Comparison of ENCODE assay signal across 15 cellular contexts in the genomic region with DNA sequence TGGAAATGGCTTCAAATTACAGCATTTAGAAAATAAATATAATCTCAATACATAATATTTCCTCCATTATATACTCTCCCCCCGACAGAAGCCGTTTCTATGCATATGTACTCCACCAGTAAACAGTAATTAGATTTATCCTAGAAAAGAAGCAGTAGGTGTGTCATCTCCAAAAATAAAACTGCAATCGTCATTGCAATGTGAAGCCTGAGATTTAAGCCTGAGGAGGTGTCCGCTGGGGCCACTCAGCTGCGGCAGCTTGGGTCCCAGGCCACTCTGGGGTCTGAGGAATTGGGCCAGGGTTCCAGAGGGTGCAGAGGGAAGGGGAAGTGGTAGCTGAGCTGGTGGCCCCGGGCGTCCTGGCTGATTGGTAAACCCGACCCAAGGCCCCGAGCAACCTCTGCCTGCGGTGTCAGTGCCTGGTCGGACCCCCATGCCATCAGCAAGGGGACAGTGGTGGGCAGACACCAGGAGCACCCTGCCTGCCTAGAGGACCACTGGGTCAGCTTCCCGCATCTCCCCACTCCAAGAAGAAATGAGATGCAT. TPM values are rescaled to one million over a fixed set of nuclear protein-coding genes. Genes with fewer than 3 reads are reported as not detected.
A peak's percentile ranks its signal among the peaks of the same experiment; 100 is the strongest.
DNase-seq lines count a peak whose midpoint lies in the region; ATAC-seq, FAIRE-seq and TF ChIP-seq lines count a peak whose summit lies in the region.
"Had no signal": no experiment of that assay in that cellular context is flagged by ENCODE, and none has a peak within 500 bp of the region (broad histone marks: within the 10 kb centered on the region; RNA-seq: fewer than 3 reads in every experiment).

No MANE protein-coding gene starts in this region.

- no peak overlapping the region for H3K4ac ChIP-seq in H1 (replicated peaks; ENCODE audit: insufficient read length, low read depth, low read length)

- no peak overlapping the region for H2BK5ac ChIP-seq in H1 (ENCODE audit: low read depth, low read length)

- H3K27me3 ChIP-seq in NT2/D1 (ENCODE audit: insufficient read depth, insufficient read length) (peaks cover 6% of the 10 kb centered on the region), H1 (replicated peaks in 1 of 4; ENCODE audit: control insufficient read depth in 3 of 4, extremely low read depth in 1 of 4, insufficient read depth in 3 of 4, low read length in 3 of 4) (no peaks in the 10 kb centered on the region), skeletal muscle tissue (ENCODE audit: control insufficient read depth in 3 of 3, insufficient read depth in 3 of 3, low read length in 3 of 3) (no peaks in the 10 kb centered on the region)
- H3K27me3 ChIP-seq: BLaER1 treated with 17β-estradiol and CSF1 and Interleukin-3, amounts not matched to agents 10 nM and 100 nM; Peyer's patch had no signal

- H3K56ac ChIP-seq in H1 (replicated peaks; ENCODE audit: insufficient read length, low read depth, low read length): no peak overlapping the region

- no peak overlapping the region for H4K8ac ChIP-seq in H1 (ENCODE audit: extremely low read depth, insufficient read depth, low read length)

- H3K23me2 ChIP-seq in H1 (ENCODE audit: low read depth, low read length): no peaks in the 10 kb centered on the region

- no peaks in the 10 kb centered on the region for H3K79me2 ChIP-seq in H1 (ENCODE audit: control insufficient read depth in 1 of 2, insufficient read depth in 2 of 2, low read length in 2 of 2)

- H3K4me3 ChIP-seq in NT2/D1 (ENCODE audit: insufficient read length, low read depth) (no peak overlapping the region), H1 (ENCODE audit: extremely low read depth in 1 of 4, insufficient read depth in 2 of 4, low read depth in 3 of 4, low read length in 4 of 4) (no peak overlapping the region), skeletal muscle tissue (ENCODE audit: low read length in 3 of 3) (peak overlapping the region; percentile 9 to 58 (median 55))
- H3K4me3 ChIP-seq: BLaER1 treated with 17β-estradiol and CSF1 and Interleukin-3, amounts not matched to agents 10 nM and 100 nM; GM23248; Peyer's patch had no signal

- H2BK20ac ChIP-seq in H1 (ENCODE audit: low read length): no peak overlapping the region

- no peak overlapping the region for H2AK5ac ChIP-seq in H1 (ENCODE audit: low read depth, low read length)

- 88 to 100% methylated on average over 1 to 12 of the region's 12 CpGs for WGBS in H1 (ENCODE audit: extremely low coverage in 1 of 2, insufficient coverage in 1 of 2, insufficient read length in 1 of 2, insufficient replicate concordance in 2 of 2, low coverage in 1 of 2, low lambda C conversion rate in 2 of 2, missing lambda C conversion rate in 1 of 2), 2 experiments

- no peak overlapping the region for H3K18ac ChIP-seq in H1 (ENCODE audit: extremely low read depth, low read length)

- H2BK12ac ChIP-seq in H1 (ENCODE audit: low read depth, low read length): peak overlapping the region; percentile 60; the same call in 1 of the 2 replicates

- FAIRE-seq in H1 (lab: Jason Lieb, UNC): no peak
- FAIRE-seq: GM12891 had no signal

- TF ChIP-seq POLR2A in H1 (IDR thresholded peaks at IDR 0.05; ENCODE audit: control extremely low read depth in 1 of 2, low read depth in 2 of 2, low read length in 2 of 2): no peak

- H3K27ac ChIP-seq in H1 (ENCODE audit: low read depth, low read length) (no peak overlapping the region), skeletal muscle tissue (ENCODE audit: low read depth, low read length) (peak overlapping the region; percentile 82)
- H3K27ac ChIP-seq: BLaER1 treated with 17β-estradiol and CSF1 and Interleukin-3, amounts not matched to agents 10 nM and 100 nM; GM23248; Peyer's patch had no signal

- H3K36me3 ChIP-seq in NT2/D1 (ENCODE audit: insufficient read depth, insufficient read length, low read length) (no peaks in the 10 kb centered on the region), H1 (ENCODE audit: control insufficient read depth in 2 of 4, insufficient read depth in 4 of 4, low read length in 3 of 4) (no peaks in the 10 kb centered on the region), skeletal muscle tissue (ENCODE audit: control insufficient read depth in 3 of 3, insufficient read depth in 3 of 3, low read length in 3 of 3) (no peaks in the 10 kb centered on the region)
- H3K36me3 ChIP-seq: BLaER1 treated with 17β-estradiol and CSF1 and Interleukin-3, amounts not matched to agents 10 nM and 100 nM had no signal

- H3K4me1 ChIP-seq in NT2/D1 (ENCODE audit: insufficient read depth, insufficient read length) (peaks cover 36% of the 10 kb centered on the region), H1 (replicated peaks in 1 of 4; ENCODE audit: control insufficient read depth in 3 of 4, insufficient read depth in 4 of 4, low read length in 3 of 4) (peaks cover 0 to 10% (median 7%) of the 10 kb centered on the region in 4 experiments; a peak in 5 of 7 replicates), skeletal muscle tissue (ENCODE audit: control insufficient read depth in 3 of 3, insufficient read depth in 3 of 3, low read length in 3 of 3) (peaks cover 44 to 74% (median 66%) of the 10 kb centered on the region in 3 donors)

- TF ChIP-seq CTCF in H1 (IDR thresholded peaks at IDR 0.05; ENCODE audit: control extremely low read depth in 1 of 3, insufficient read depth in 1 of 3, low read depth in 1 of 3, low read length in 3 of 3): no peak

- no peak for TF ChIP-seq EP300 in H1 (IDR thresholded peaks at IDR 0.05; ENCODE audit: borderline replicate concordance in 1 of 2, low read depth in 2 of 2, low read length in 2 of 2)

- DNase-seq in NT2/D1 (ENCODE audit: low read depth, low spot score): no peak
- DNase-seq in H1 (ENCODE audit: low read depth in 1 of 2, low spot score in 2 of 2): no peak
- DNase-seq in inferior parietal cortex (ENCODE audit: extremely low spot score): peak; percentile 18
- DNase-seq: GM23248, NCI-H1092 treated with DMSO at 0.1 percent for 48 hours, NCI-H146, NCI-H2081 treated with DMSO at 0.1 percent for 48 hours, Peyer's patch had no signal

- H3K9ac ChIP-seq in NT2/D1 (ENCODE audit: insufficient read length, low read depth) (peak overlapping the region; percentile 32), H1 (replicated peaks in 1 of 4; ENCODE audit: extremely low read depth in 1 of 4, low read depth in 3 of 4, low read length in 3 of 4) (no peak overlapping the region), skeletal muscle tissue (ENCODE audit: low read depth in 1 of 3, low read length in 3 of 3) (peak overlapping the region in 2 of 3 donors; percentile 57 to 81)
- H3K9ac ChIP-seq: BLaER1 treated with 17β-estradiol and CSF1 and Interleukin-3, amounts not matched to agents 10 nM and 100 nM; GM23248 had no signal

- no peaks in the 10 kb centered on the region for H3K79me1 ChIP-seq in H1 (ENCODE audit: low read depth, low read length)

- peaks cover 0 to 1% of the 10 kb centered on the region in 2 experiments for H4K20me1 ChIP-seq in H1 (replicated peaks in 1 of 2; ENCODE audit: control insufficient read depth in 1 of 2, insufficient read depth in 2 of 2, low read length in 2 of 2)
- H4K20me1 ChIP-seq: BLaER1 treated with 17β-estradiol and CSF1 and Interleukin-3, amounts not matched to agents 10 nM and 100 nM had no signal

- CTCF ChIA-PET in H1 (lab: Charles Lee; ENCODE audit: partially characterized antibody): interaction anchor here (1.0 to 1.8 kb wide), 4 partner anchors 17 to 50 kb away, joined by 3 to 6 read pairs (median 3); no protein-coding TSS in a partner anchor

- H3K4me2 ChIP-seq in H1 (ENCODE audit: insufficient read depth in 1 of 2, low read depth in 2 of 2, low read length in 2 of 2): no peak overlapping the region
- H3K4me2 ChIP-seq: BLaER1 treated with 17β-estradiol and CSF1 and Interleukin-3, amounts not matched to agents 10 nM and 100 nM had no signal

- H3K9me3 ChIP-seq in NT2/D1 (ENCODE audit: insufficient read depth, low read length) (no peaks in the 10 kb centered on the region), H1 (ENCODE audit: insufficient read depth in 2 of 2, low read depth in 1 of 2, low read length in 1 of 2) (no peaks in the 10 kb centered on the region), skeletal muscle tissue (ENCODE audit: control insufficient read depth in 3 of 3, low read length in 3 of 3) (no peaks in the 10 kb centered on the region)
- H3K9me3 ChIP-seq: BLaER1 treated with 17β-estradiol and CSF1 and Interleukin-3, amounts not matched to agents 10 nM and 100 nM; Peyer's patch had no signal

- no peak overlapping the region for H4K5ac ChIP-seq in H1 (ENCODE audit: insufficient read length, low read depth, low read length)

- no peak overlapping the region for H2AFZ ChIP-seq in H1 (ENCODE audit: low read length)
- H2AFZ ChIP-seq: GM23248 had no signal

- POLR2A ChIA-PET in H1 (lab: Charles Lee; ENCODE audit: partially characterized antibody): no interaction called here

- ATAC-seq in HG03342 (IDR thresholded peaks at IDR 0.05; ENCODE audit: unreplicated experiment) (no peak), GM18867 (IDR thresholded peaks at IDR 0.05; ENCODE audit: unreplicated experiment) (no peak), SK-N-SH treated with all-trans-retinoic acid at 6 μM for 48 hours (no peak)
- ATAC-seq: CD8-positive, alpha-beta T cell had no signal

- 0 out of 2 replicates have a peak overlapping the region, but pooled peaks have one; percentile 40 for H2BK15ac ChIP-seq in H1 (ENCODE audit: low read length)

- H4K91ac ChIP-seq in H1 (replicated peaks; ENCODE audit: insufficient read length, low read length): peak overlapping the region; percentile 42

- H3K23ac ChIP-seq in H1 (ENCODE audit: insufficient read length): no peak overlapping the region

- H3K14ac ChIP-seq in H1 (ENCODE audit: insufficient read length): no peak overlapping the region

- no peak for TF ChIP-seq RAD21 in H1 (IDR thresholded peaks at IDR 0.05 in 1 of 2, conservative IDR thresholded peaks at IDR 0.05 in 1 of 2; ENCODE audit: low read depth in 2 of 2, low read length in 2 of 2)

- H2BK120ac ChIP-seq in H1 (replicated peaks; ENCODE audit: low read depth, low read length): no peak overlapping the region

RNA-seq across cellular contexts. Expression of a gene that starts 7.8 kb away (rescaled TPM):
- total RNA-seq in H1 (2021; fragmentation: NEBNext Ultra II Directional; extraction: Animal tissue kit (Norgen Biotek cat#: 25700)): 20.8 and 24.6 TPM in 2 replicates
- 18.0 and 24.1 TPM in 2 replicates for polyA plus RNA-seq in H1 (2011; rRNA removed)
- polyA plus RNA-seq in H1 (2011; cell fraction: cytosol; rRNA removed): 17.9 TPM
- 40.1 TPM for polyA plus RNA-seq in H1 (2011; cell fraction: nucleus; rRNA removed)
- polyA plus RNA-seq in H1 (2012, experiment 1 of 2): 14.9 to 16.5 TPM (median 15.7 TPM) in 4 replicates
- 16.5 TPM for polyA plus RNA-seq in H1 (2012, experiment 2 of 2)
- 13.4 TPM for polyA plus RNA-seq in H1 (2013, experiment 1 of 2)
- 14.2 TPM for polyA plus RNA-seq in H1 (2013, experiment 2 of 2)
- 12.7 and 13.1 TPM in 2 replicates for polyA minus RNA-seq in H1 (2011; rRNA and poly(A)+ RNA removed)
- 13.5 TPM for polyA minus RNA-seq in H1 (2011; cell fraction: cytosol; rRNA and poly(A)+ RNA removed)
- polyA minus RNA-seq in H1 (2011; cell fraction: nucleus; rRNA and poly(A)+ RNA removed): 15.7 TPM
- 21.4 TPM for total RNA-seq in skeletal muscle tissue

RNA-seq across cellular contexts. Expression of a gene that starts 27.8 kb away (rescaled TPM):
- 14.6 and 14.8 TPM in 2 replicates for total RNA-seq in H1 (2021; fragmentation: NEBNext Ultra II Directional; extraction: Animal tissue kit (Norgen Biotek cat#: 25700))
- 3.2 and 5.1 TPM in 2 replicates for polyA plus RNA-seq in H1 (2011; rRNA removed)
- polyA plus RNA-seq in H1 (2011; cell fraction: cytosol; rRNA removed): 6.5 TPM
- 3.7 TPM for polyA plus RNA-seq in H1 (2011; cell fraction: nucleus; rRNA removed)
- 4.4 to 10.4 TPM (median 5.5 TPM) in 4 replicates for polyA plus RNA-seq in H1 (2012, experiment 1 of 2)
- 1.2 TPM for polyA plus RNA-seq in H1 (2012, experiment 2 of 2)
- 10.3 TPM for polyA plus RNA-seq in H1 (2013, experiment 1 of 2)
- 10.4 TPM for polyA plus RNA-seq in H1 (2013, experiment 2 of 2)
- polyA minus RNA-seq in H1 (2011; rRNA and poly(A)+ RNA removed): 1.6 and 2.3 TPM in 2 replicates
- 4.0 TPM for polyA minus RNA-seq in H1 (2011; cell fraction: cytosol; rRNA and poly(A)+ RNA removed)
- polyA minus RNA-seq in H1 (2011; cell fraction: nucleus; rRNA and poly(A)+ RNA removed): 5.1 TPM
- total RNA-seq in skeletal muscle tissue: 6.8 TPM

RNA-seq across cellular contexts. Expression of a gene that starts 27.8 kb away (rescaled TPM):
- 1.5 and 4.2 TPM in 2 replicates for total RNA-seq in H1 (2021; fragmentation: NEBNext Ultra II Directional; extraction: Animal tissue kit (Norgen Biotek cat#: 25700))
- polyA plus RNA-seq in H1 (2011; rRNA removed): 0.82 and 0.98 TPM in 2 replicates
- 1.3 TPM for polyA plus RNA-seq in H1 (2011; cell fraction: cytosol; rRNA removed)
- 1.5 TPM for polyA plus RNA-seq in H1 (2011; cell fraction: nucleus; rRNA removed)
- 0.94 to 1.2 TPM (median 1.1 TPM) in 4 replicates for polyA plus RNA-seq in H1 (2012, experiment 1 of 2)
- polyA plus RNA-seq in H1 (2012, experiment 2 of 2): 0.05 TPM
- 1.8 TPM for polyA plus RNA-seq in H1 (2013, experiment 1 of 2)
- polyA plus RNA-seq in H1 (2013, experiment 2 of 2): 2.3 TPM
- polyA minus RNA-seq in H1 (2011; rRNA and poly(A)+ RNA removed): 1.3 and 2.1 TPM in 2 replicates
- polyA minus RNA-seq in H1 (2011; cell fraction: cytosol; rRNA and poly(A)+ RNA removed): not detected
- 4.2 TPM for polyA minus RNA-seq in H1 (2011; cell fraction: nucleus; rRNA and poly(A)+ RNA removed)
- total RNA-seq in skeletal muscle tissue: 4.2 TPM

Comparison
In these comparisons a context has a peak if more than half of its experiments do, and no peak if none do; other contexts are left out.
1. H3K4me3 ChIP-seq: peak in skeletal muscle tissue (3 of 3); none in NT2/D1 (single experiment) and H1 (0 of 4).
2. H3K9ac ChIP-seq: peak in NT2/D1 (single experiment) and skeletal muscle tissue (2 of 3); none in H1 (0 of 4).